Comparison of ENCODE assay signal across 13 cellular contexts in the genomic region with DNA sequence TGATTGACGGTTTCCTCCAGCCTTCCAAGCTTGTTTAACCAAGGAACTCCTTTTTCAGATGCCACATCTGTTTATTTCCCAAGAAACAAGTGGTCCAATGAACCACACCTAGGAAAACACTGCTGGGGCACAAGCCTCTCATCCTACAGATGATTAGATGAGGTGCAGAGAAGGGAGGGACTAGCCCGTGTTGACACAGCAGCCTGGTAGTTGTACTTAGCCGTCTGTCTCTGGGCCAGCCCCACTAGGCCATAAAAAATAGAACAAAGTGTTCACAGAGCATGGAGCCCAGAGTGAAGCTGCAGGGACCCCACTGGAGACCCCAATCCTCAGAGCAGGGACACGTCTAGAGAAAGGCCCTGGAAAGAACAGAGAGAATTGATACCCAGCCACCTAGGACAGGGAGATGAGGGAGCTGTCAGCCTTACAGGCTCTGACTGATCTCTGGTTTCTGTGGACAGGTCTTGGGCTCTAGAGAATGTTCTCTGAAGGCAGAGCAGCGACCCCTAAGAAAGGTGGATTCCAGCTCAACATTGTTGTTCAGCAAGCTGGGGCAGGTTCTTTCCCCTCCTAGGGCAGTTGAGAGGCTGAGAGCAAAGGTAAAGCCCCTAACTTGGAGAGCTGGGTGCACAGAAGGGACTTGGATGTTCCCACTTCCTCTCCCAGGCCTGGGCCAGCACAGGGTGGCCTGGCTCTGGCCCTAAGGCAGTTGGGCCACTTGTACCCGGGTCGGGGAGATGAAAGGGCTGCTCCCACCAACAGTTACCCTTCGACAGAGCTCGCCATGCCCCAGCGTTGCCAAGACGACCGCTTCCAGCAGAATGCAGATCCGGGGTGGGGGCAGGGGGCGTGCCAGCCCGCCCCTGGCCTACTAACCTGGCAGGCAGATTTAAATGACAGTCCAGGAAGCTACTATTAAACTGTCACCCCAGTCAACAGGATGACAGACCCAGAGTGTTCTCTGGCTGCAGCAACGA. TPM values are rescaled to one million over a fixed set of nuclear protein-coding genes. Genes with fewer than 3 reads are reported as not detected.
DNase-seq lines count a peak whose midpoint lies in the region; ATAC-seq and TF ChIP-seq lines count a peak whose summit lies in the region.
"Had no signal": no experiment of that assay in that cellular context is flagged by ENCODE, and none has a peak within 500 bp of the region (broad histone marks: within the 10 kb centered on the region; RNA-seq: fewer than 3 reads in every experiment).

No MANE protein-coding gene starts in this region.

- ATAC-seq in HG03469 (IDR thresholded peaks at IDR 0.05; ENCODE audit: unreplicated experiment), result no peak
- ATAC-seq: activated CD4-positive, alpha-beta T cell treated with anti-CD3 and anti-CD28 coated beads for 36 hours; body of pancreas had no signal

- TF ChIP-seq CTCF in colonic mucosa (IDR thresholded peaks at IDR 0.05), result no peak
- TF ChIP-seq CTCF in thyroid gland (IDR thresholded peaks at IDR 0.05), result no peak
- no peak for TF ChIP-seq CTCF in uterus (IDR thresholded peaks at IDR 0.05)

- 47 to 59% methylated on average over 16 of the region's 16 CpGs for WGBS in thyroid gland, 2 donors

- no peaks in the 10 kb centered on the region for H3K36me3 ChIP-seq in colonic mucosa
- H3K36me3 ChIP-seq in thyroid gland, result no peaks in the 10 kb centered on the region
- H3K36me3 ChIP-seq in uterus, result no peaks in the 10 kb centered on the region

- no peaks in the 10 kb centered on the region for H3K4me1 ChIP-seq in colonic mucosa
- peaks cover 30 to 78% of the 10 kb centered on the region in 2 donors for H3K4me1 ChIP-seq in thyroid gland
- H3K4me1 ChIP-seq in uterus, result no peaks in the 10 kb centered on the region
- H3K4me1 ChIP-seq: body of pancreas had no signal

- no peaks in the 10 kb centered on the region for H3K27me3 ChIP-seq in colonic mucosa
- no peaks in the 10 kb centered on the region for H3K27me3 ChIP-seq in thyroid gland
- H3K27me3 ChIP-seq in uterus, result no peaks in the 10 kb centered on the region
- H3K27me3 ChIP-seq: body of pancreas had no signal

- H3K27ac ChIP-seq in colonic mucosa (peak overlapping the region; percentile 20), thyroid gland (peak overlapping the region; percentile 66 to 80 (median 73)), uterus (no peak overlapping the region)
- H3K27ac ChIP-seq: body of pancreas had no signal

- H3K4me3 ChIP-seq in colonic mucosa (no peak overlapping the region), thyroid gland (replicated peaks in 1 of 3) (no peak overlapping the region), uterus (no peak overlapping the region)
- H3K4me3 ChIP-seq: body of pancreas had no signal

- no peak for TF ChIP-seq POLR2A in thyroid gland (IDR thresholded peaks at IDR 0.05)
- no peak for TF ChIP-seq POLR2A in uterus (IDR thresholded peaks at IDR 0.05)

- no peak overlapping the region for H3K9ac ChIP-seq in colonic mucosa (ENCODE audit: low read depth in 2 of 2, low read length in 2 of 2)

- peak; percentile 5 for DNase-seq in activated CD4-positive, alpha-beta T cell treated with anti-CD3 and anti-CD28 coated beads, Interleukin-2, amount 50 U/mL, for 1 hour
- DNase-seq in activated CD4-positive, alpha-beta T cell treated with anti-CD3 and anti-CD28 coated beads for 1 hour, result no peak
- DNase-seq in HT-29 (ENCODE audit: low spot score) (peak; percentile 31), colonic mucosa (peak; percentile 67), thyroid gland (peak; percentile 63 to 71), NOMO-1 treated with DMSO at 0.1 percent for 48 hours (lab: John Stamatoyannopoulos, UW; ENCODE audit: unreplicated experiment) (no peak), uterus (no peak)
- DNase-seq: activated CD4-positive, alpha-beta T cell treated with anti-CD3 and anti-CD28 coated beads for 36 hours; glutamatergic neuron; KBM-7; stimulated activated CD4-positive, alpha-beta T cell treated with anti-CD3 and anti-CD28 coated beads, Interleukin-2, amount 100 ng/mL, for 24 hours had no signal

- H3K9me3 ChIP-seq in colonic mucosa (no peaks in the 10 kb centered on the region), thyroid gland (no peaks in the 10 kb centered on the region), uterus (no peaks in the 10 kb centered on the region)
- H3K9me3 ChIP-seq: body of pancreas had no signal

- intact Hi-C loops in colonic mucosa (cut with DNase I), result no loop called here
- intact Hi-C loops in thyroid gland (cut with DNase I), result no loop called here
- intact Hi-C loops in uterus (cut with DNase I; ENCODE audit: low total_unique reads), result no loop called here

RNA-seq across cellular contexts. Expression of a gene that starts 31.8 kb away (rescaled TPM):
- 242 and 262 TPM in 2 replicates for total RNA-seq in HT-29 (2014; rRNA removed; shearing (Covaris generic))
- total RNA-seq in colonic mucosa (10 to 100 TPM in 1 of 2 donors, 1 to 10 TPM in 1; 4.7 to 15.3 TPM), thyroid gland (100 to 1,000 TPM in 3 of 4 donors, 10 to 100 TPM in 1; 92.8 to 200 (median 143) TPM), uterus (10 to 100 TPM in 1 of 4 donors, 1 to 10 TPM in 3; 1.5 to 15.3 (median 8.5) TPM)

RNA-seq across cellular contexts. Expression of a gene that starts 57.7 kb away (rescaled TPM):
- 42.5 and 44.1 TPM in 2 replicates for total RNA-seq in HT-29 (2014; rRNA removed; shearing (Covaris generic))
- total RNA-seq in colonic mucosa, result 10 to 100 TPM; 34.0 to 49.7 TPM
- 10 to 100 TPM; 16.8 to 61.9 (median 34.4) TPM for total RNA-seq in thyroid gland
- 10 to 100 TPM; 31.6 to 60.9 (median 45.2) TPM for total RNA-seq in uterus

Comparison
In these comparisons a context has a peak if more than half of its experiments do, and no peak if none do; other contexts are left out.
1. DNase-seq: peak in activated CD4-positive, alpha-beta T cell treated with anti-CD3 and anti-CD28 coated beads, Interleukin-2, amount 50 U/mL, for 1 hour (single experiment), HT-29 (single experiment), colonic mucosa (single experiment) and thyroid gland (2 of 2); none in activated CD4-positive, alpha-beta T cell treated with anti-CD3 and anti-CD28 coated beads for 1 hour (single experiment), NOMO-1 treated with DMSO at 0.1 percent for 48 hours (single experiment) and uterus (0 of 2).
2. H3K27ac ChIP-seq: peak in colonic mucosa (single experiment) and thyroid gland (3 of 3); none in uterus (0 of 2).
3. RNA of a gene that starts 31.8 kb away (total RNA-seq): 242 to 262 TPM in HT-29 and 92.8 to 200 TPM in thyroid gland; 4.7 to 15.3 TPM in colonic mucosa and 1.5 to 15.3 TPM in uterus; every median in the first group is over 4 times any median in the second.